In genomic region chr2:97844311-97844859, GRCh38 we compare ENCODE assay signal across 22 cellular contexts.
DNase-seq lines count a peak whose midpoint lies in the region; ATAC-seq and TF ChIP-seq lines count a peak whose summit lies in the region.
"Had no signal": no experiment of that assay in that cellular context is flagged by ENCODE, and none has a peak within 500 bp of the region (broad histone marks: within the 10 kb centered on the region; RNA-seq: fewer than 3 reads in every experiment).

No MANE protein-coding gene starts in this region.

- no peak for ATAC-seq in activated naive CD4-positive, alpha-beta T cell treated with anti-CD3 and anti-CD28 coated beads, Interleukin-2, amount 50 U/mL, for 72 hours
- ATAC-seq: CD8-positive, alpha-beta T cell; naive thymus-derived CD4-positive, alpha-beta T cell; stimulated activated naive CD8-positive, alpha-beta T cell treated with anti-CD3 and anti-CD28 coated beads, Interleukin-15, amount 100 ng/mL, for 72 hours; upper lobe of right lung had no signal

- H3K27ac Mint-ChIP-seq in activated naive CD4-positive, alpha-beta T cell treated with anti-CD3 and anti-CD28 coated beads, Interleukin-2, amount 50 U/mL, for 72 hours: no peak overlapping the region
- H3K27ac Mint-ChIP-seq: activated T-helper 2 cell treated with anti-CD3 and anti-CD28 coated beads, Interferon-gamma antibody, Interleukin-2, Interleukin-4, amounts not matched to agents 10 μg/mL and 5 μg/mL and 100 μg/mL, durations not matched to agents 14 hours and 24 hours and 36 hours; CD8-positive, alpha-beta T cell; endodermal cell; naive thymus-derived CD4-positive, alpha-beta T cell; stimulated activated naive CD8-positive, alpha-beta T cell treated with anti-CD3 and anti-CD28 coated beads, Interleukin-15, amount 100 ng/mL, for 72 hours; T-helper 2 cell treated with Interferon-gamma antibody and Interleukin-4, amounts not matched to agents 5 μg/mL and 100 μg/mL, for 36 hours had no signal

- no peaks in the 10 kb centered on the region for H3K9me3 Mint-ChIP-seq in activated naive CD4-positive, alpha-beta T cell treated with anti-CD3 and anti-CD28 coated beads, Interleukin-2, amount 50 U/mL, for 72 hours
- H3K9me3 Mint-ChIP-seq: activated T-helper 2 cell treated with anti-CD3 and anti-CD28 coated beads, Interferon-gamma antibody, Interleukin-2, Interleukin-4, amounts not matched to agents 10 μg/mL and 5 μg/mL and 100 μg/mL, durations not matched to agents 14 hours and 24 hours and 36 hours; CD8-positive, alpha-beta T cell; endodermal cell; naive thymus-derived CD4-positive, alpha-beta T cell; stimulated activated naive CD8-positive, alpha-beta T cell treated with anti-CD3 and anti-CD28 coated beads, Interleukin-15, amount 100 ng/mL, for 72 hours; T-helper 2 cell treated with Interferon-gamma antibody and Interleukin-4, amounts not matched to agents 5 μg/mL and 100 μg/mL, for 36 hours had no signal

- no peak for TF ChIP-seq CTCF in LNCaP clone FGC (IDR thresholded peaks at IDR 0.05; ENCODE audit: control insufficient read depth, extremely low read depth, insufficient read depth)
- no peak for TF ChIP-seq CTCF in fibroblast of villous mesenchyme (IDR thresholded peaks at IDR 0.05; ENCODE audit: insufficient read depth, low read depth, low read length)

- H3K36me3 Mint-ChIP-seq in activated naive CD4-positive, alpha-beta T cell treated with anti-CD3 and anti-CD28 coated beads, Interleukin-2, amount 50 U/mL, for 72 hours: peaks cover 0 to 7% of the 10 kb centered on the region in 2 donors

- peak; percentile 79 for DNase-seq in DMS 273 treated with DMSO at 0.1 percent for 48 hours (lab: John Stamatoyannopoulos, UW)
- peak; percentile 33 for DNase-seq in LNCaP clone FGC (ENCODE audit: low read depth)
- peak; percentile 84 for DNase-seq in NCI-H69 (lab: John Stamatoyannopoulos, UW)
- peak; percentile 17 for DNase-seq in fibroblast of villous mesenchyme (ENCODE audit: low read depth)
- DNase-seq in activated naive CD4-positive, alpha-beta T cell treated with anti-CD3 and anti-CD28 coated beads, Interleukin-2, amount 50 U/mL, for 72 hours (ENCODE audit: low spot score in 2 of 2): no peak
- DNase-seq in cortex of kidney (lab: John Stamatoyannopoulos, UW): no peak
- DNase-seq in ureter (ENCODE audit: low spot score): no peak
- DNase-seq: adrenal gland; CD8-positive, alpha-beta T cell; EL; endodermal cell; H7; islet precursor cell; mammary epithelial cell; naive thymus-derived CD4-positive, alpha-beta T cell; pancreas; SHP77; stimulated activated naive CD8-positive, alpha-beta T cell treated with anti-CD3 and anti-CD28 coated beads, Interleukin-15, amount 100 ng/mL, for 72 hours; upper lobe of right lung had no signal

- no peak overlapping the region for H3K4me3 ChIP-seq in LNCaP clone FGC (ENCODE audit: low read depth, low read length)
- no peak overlapping the region for H3K4me3 ChIP-seq in fibroblast of villous mesenchyme (ENCODE audit: low read depth, low read length)
- H3K4me3 ChIP-seq: adrenal gland, hepatocyte, pancreas, upper lobe of right lung had no signal

Comparison
In these comparisons a context has a peak if more than half of its experiments do, and no peak if none do; other contexts are left out.
1. DNase-seq: peak in DMS 273 treated with DMSO at 0.1 percent for 48 hours (single experiment), LNCaP clone FGC (single experiment), NCI-H69 (single experiment) and fibroblast of villous mesenchyme (single experiment); none in activated naive CD4-positive, alpha-beta T cell treated with anti-CD3 and anti-CD28 coated beads, Interleukin-2, amount 50 U/mL, for 72 hours (0 of 2), cortex of kidney (single experiment) and ureter (single experiment).